ENCODE assay signal across 8 cellular contexts in the genomic region with DNA sequence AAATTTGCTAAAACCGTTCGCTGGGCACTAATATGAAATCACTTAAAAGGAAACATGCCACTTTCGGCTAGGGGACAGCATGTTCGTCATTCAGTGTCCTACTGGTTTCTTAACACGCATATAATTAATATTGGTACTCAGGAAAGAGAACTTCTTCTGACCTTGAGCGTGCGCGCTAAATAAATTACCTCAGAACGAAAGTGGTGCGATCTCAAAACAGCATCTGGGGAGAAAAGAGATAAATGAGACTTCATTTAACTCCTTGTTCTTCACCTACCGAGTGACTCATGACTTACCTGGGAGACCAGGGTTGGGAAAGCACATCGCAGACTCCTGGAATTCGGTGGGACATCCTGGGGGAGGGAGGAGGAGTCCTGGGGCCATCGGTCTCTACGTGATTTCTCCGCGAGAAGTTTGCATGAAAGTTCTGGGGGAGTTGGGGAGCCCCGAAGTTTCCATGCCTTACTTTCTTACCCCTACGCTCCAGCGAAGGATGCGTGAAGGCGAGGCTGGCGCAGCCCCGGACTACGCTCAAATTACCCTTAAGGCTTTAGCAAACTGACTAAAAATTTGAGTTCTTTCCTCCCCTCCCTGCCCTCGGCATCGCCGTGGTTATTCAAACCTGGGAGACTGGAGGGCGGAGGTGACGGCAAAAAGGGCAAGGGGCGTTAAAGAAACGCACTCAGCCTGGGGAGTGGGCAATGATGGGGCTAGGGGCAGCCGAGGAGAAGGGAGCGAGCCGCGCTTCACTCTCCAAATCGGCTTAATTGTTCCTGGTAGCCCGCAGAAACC. TPM values are rescaled to one million over a fixed set of nuclear protein-coding genes. Genes with fewer than 3 reads are reported as not detected.
DNase-seq lines count a peak whose midpoint lies in the region; FAIRE-seq and TF ChIP-seq lines count a peak whose summit lies in the region.

No MANE protein-coding gene starts in this region.

- H3K4me3 ChIP-seq in Jurkat, Clone E6-1 (ENCODE audit: low read length) = peak overlapping the region; percentile 66
- peak overlapping the region; percentile 90 for H3K4me3 ChIP-seq in astrocyte of the cerebellum (ENCODE audit: low read depth, low read length)

- in situ Hi-C loops in astrocyte of the cerebellum (cut with HindIII; ENCODE audit: low sequenced_read_pairs) = no loop called here

- FAIRE-seq in frontal cortex (lab: Jason Lieb, UNC) = no peak

- DNase-seq in DMS 273 (lab: John Stamatoyannopoulos, UW; ENCODE audit: unreplicated experiment) = peak; percentile 62
- no peak for DNase-seq in DMS 273 treated with DMSO at 0.1 percent for 48 hours (lab: John Stamatoyannopoulos, UW)
- no peak for DNase-seq in Jurkat, Clone E6-1 (ENCODE audit: low read depth, low spot score)
- DNase-seq in astrocyte of the cerebellum (ENCODE audit: low read depth) = no peak
- peak; percentile 39 for DNase-seq in kidney tubule cell (ENCODE audit: low spot score)
- peak in 3 of 49 donors; percentile 8 to 39 (median 18) for DNase-seq in substantia nigra (lab: John Stamatoyannopoulos, UW)
- DNase-seq in frontal cortex (ENCODE audit: low spot score in 2 of 2) = no peak
- DNase-seq in stimulated activated naive CD4-positive, alpha-beta T cell treated with Interleukin-2 at 50 U/mL for 16 hours (lab: John Stamatoyannopoulos, UW) = no peak

- no peak for TF ChIP-seq CTCF in astrocyte of the cerebellum (IDR thresholded peaks at IDR 0.05; ENCODE audit: low read depth, low read length, missing control alignments)

- H3K27ac ChIP-seq in substantia nigra (ENCODE audit: low read depth, low read length, poor library complexity, severe bottlenecking) = peak overlapping the region; percentile 73

RNA-seq across cellular contexts. Expression of a gene that starts 1.1 kb away (rescaled TPM):
- polyA plus RNA-seq in Jurkat, Clone E6-1 (2012; ENCODE audit: insufficient read depth, insufficient read length) = 3.2 TPM
- total RNA-seq in frontal cortex = 22.8 TPM

Comparison
In these comparisons a context has a peak if more than half of its experiments do, and no peak if none do; other contexts are left out.
1. DNase-seq: peak in DMS 273 (single experiment) and kidney tubule cell (single experiment); none in DMS 273 treated with DMSO at 0.1 percent for 48 hours (single experiment), Jurkat, Clone E6-1 (single experiment), astrocyte of the cerebellum (single experiment), frontal cortex (0 of 2) and stimulated activated naive CD4-positive, alpha-beta T cell treated with Interleukin-2 at 50 U/mL for 16 hours (single experiment).